ENCODE assay signal across 1 cellular context in genomic region chr17:43363181-43363925, GRCh38.
TF ChIP-seq lines count a peak whose summit lies in the region.

No MANE protein-coding gene starts in this region.

TF ChIP-seq in HepG2, 621 proteins besides CTCF, POLR2A, EP300 and RAD21 (continued from another document):
- no peak for TF ChIP-seq AKNA (CRISPR knock-in tag; IDR thresholded peaks at IDR 0.05; ENCODE audit: borderline replicate concordance)
